ENCODE assay signal across 24 cellular contexts in the genomic region with DNA sequence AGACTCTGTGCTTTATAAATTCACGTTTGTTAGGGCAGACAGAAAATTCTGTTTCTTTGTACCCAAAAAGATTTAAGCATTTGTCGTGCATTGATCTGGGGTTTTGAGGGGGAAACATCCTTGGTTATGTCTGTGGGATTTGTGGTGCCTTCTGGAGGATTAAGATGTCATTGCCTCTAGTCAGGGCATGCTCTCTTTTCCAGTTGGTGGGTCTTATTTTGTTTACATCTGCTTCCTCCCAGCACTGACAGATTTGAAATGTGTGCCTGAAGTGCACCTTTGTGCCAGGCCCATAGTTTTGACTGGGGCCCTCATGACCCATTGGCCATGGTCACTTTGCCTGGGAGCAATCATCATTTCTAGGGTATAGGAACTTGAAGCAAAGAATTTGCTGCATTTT.
"Had no signal": no experiment of that assay in that cellular context is flagged by ENCODE, and none has a peak within 500 bp of the region (broad histone marks: within the 10 kb centered on the region; RNA-seq: fewer than 3 reads in every experiment).

No MANE protein-coding gene starts in this region.

- H3K27me3 Mint-ChIP-seq: natural killer cell treated with Interleukin-12 subunit alpha and Interleukin-12 subunit beta and Interleukin-15 and Interleukin-18, amount 100 ng/mL, for 72 hours; stimulated activated naive B cell treated with anti-CD40 and anti-IgM and Interleukin-4, amounts not matched to agents 10 μg/mL and 1 μg/mL and 100 μg/mL, for 72 hours; stimulated activated naive CD8-positive, alpha-beta T cell treated with anti-CD3 and anti-CD28 coated beads, Interleukin-15, amount 100 ng/mL, for 72 hours had no signal

- H3K27ac Mint-ChIP-seq: stimulated activated naive B cell treated with anti-CD40 and anti-IgM and Interleukin-4, amounts not matched to agents 10 μg/mL and 1 μg/mL and 100 μg/mL, for 72 hours; stimulated activated naive CD8-positive, alpha-beta T cell treated with anti-CD3 and anti-CD28 coated beads, Interleukin-15, amount 100 ng/mL, for 72 hours had no signal

- H3K36me3 ChIP-seq: esophagus muscularis mucosa, gastroesophageal sphincter, left ventricle myocardium inferior, lower lobe of right lung, right lobe of liver, spleen, thoracic aorta, transverse colon had no signal

- H3K4me1 Mint-ChIP-seq: stimulated activated naive CD8-positive, alpha-beta T cell treated with anti-CD3 and anti-CD28 coated beads, Interleukin-15, amount 100 ng/mL, for 72 hours had no signal

- H3K4me1 ChIP-seq: parathyroid adenoma, spleen had no signal

- H3K36me3 Mint-ChIP-seq: natural killer cell treated with Interleukin-12 subunit alpha and Interleukin-12 subunit beta and Interleukin-15 and Interleukin-18, amount 100 ng/mL, for 72 hours; stimulated activated naive B cell treated with anti-CD40 and anti-IgM and Interleukin-4, amounts not matched to agents 10 μg/mL and 1 μg/mL and 100 μg/mL, for 72 hours had no signal

- H3K4me3 ChIP-seq: dorsolateral prefrontal cortex, esophagus muscularis mucosa, gastroesophageal sphincter, left ventricle myocardium inferior, lower lobe of right lung, psoas muscle, right lobe of liver, spleen, thoracic aorta, transverse colon had no signal

- H3K27me3 ChIP-seq: dorsolateral prefrontal cortex, esophagus muscularis mucosa, gastroesophageal sphincter, right lobe of liver, spleen, transverse colon had no signal

- H3K27ac ChIP-seq: esophagus muscularis mucosa, gastroesophageal sphincter, left ventricle myocardium inferior, lower lobe of right lung, parathyroid adenoma, psoas muscle, right lobe of liver, spleen, thoracic aorta, transverse colon had no signal

- H3K9me3 Mint-ChIP-seq: natural killer cell treated with Interleukin-12 subunit alpha and Interleukin-12 subunit beta and Interleukin-15 and Interleukin-18, amount 100 ng/mL, for 72 hours; stimulated activated naive B cell treated with anti-CD40 and anti-IgM and Interleukin-4, amounts not matched to agents 10 μg/mL and 1 μg/mL and 100 μg/mL, for 72 hours; stimulated activated naive CD8-positive, alpha-beta T cell treated with anti-CD3 and anti-CD28 coated beads, Interleukin-15, amount 100 ng/mL, for 72 hours had no signal

- H3K4me3 Mint-ChIP-seq: natural killer cell treated with Interleukin-12 subunit alpha and Interleukin-12 subunit beta and Interleukin-15 and Interleukin-18, amount 100 ng/mL, for 72 hours; stimulated activated naive B cell treated with anti-CD40 and anti-IgM and Interleukin-4, amounts not matched to agents 10 μg/mL and 1 μg/mL and 100 μg/mL, for 72 hours; stimulated activated naive CD8-positive, alpha-beta T cell treated with anti-CD3 and anti-CD28 coated beads, Interleukin-15, amount 100 ng/mL, for 72 hours had no signal

- H3K9me3 ChIP-seq: esophagus muscularis mucosa, gastroesophageal sphincter, left ventricle myocardium inferior, lower lobe of right lung, psoas muscle, right lobe of liver, spleen, thoracic aorta, transverse colon had no signal

- DNase-seq: cortex of kidney; dorsolateral prefrontal cortex; effector CD8-positive, alpha-beta T cell; foreskin fibroblast; kidney; left cardiac atrium; left ventricle myocardium inferior; lower lobe of right lung; mesenchymal stem cell; midbrain; psoas muscle; right lobe of liver; spleen; stimulated activated CD4-positive, alpha-beta T cell treated with anti-CD3 and anti-CD28 coated beads, Interleukin-15, amount 100 ng/mL, for 24 hours; stimulated activated CD4-positive, alpha-beta T cell treated with anti-CD3 and anti-CD28 coated beads, Interleukin-1b, Interleukin-23, amount 100 ng/mL, for 48 hours; stimulated activated CD4-positive, alpha-beta T cell treated with anti-CD3 and anti-CD28 coated beads, Interleukin-4, amount 100 ng/mL, for 24 hours; stimulated activated naive B cell treated with anti-CD40 and anti-IgM and Interleukin-4, amounts not matched to agents 10 μg/mL and 1 μg/mL and 100 μg/mL, for 72 hours; stimulated activated naive CD8-positive, alpha-beta T cell treated with anti-CD3 and anti-CD28 coated beads, Interleukin-15, amount 100 ng/mL, for 72 hours; transverse colon had no signal
